In the genomic region with DNA sequence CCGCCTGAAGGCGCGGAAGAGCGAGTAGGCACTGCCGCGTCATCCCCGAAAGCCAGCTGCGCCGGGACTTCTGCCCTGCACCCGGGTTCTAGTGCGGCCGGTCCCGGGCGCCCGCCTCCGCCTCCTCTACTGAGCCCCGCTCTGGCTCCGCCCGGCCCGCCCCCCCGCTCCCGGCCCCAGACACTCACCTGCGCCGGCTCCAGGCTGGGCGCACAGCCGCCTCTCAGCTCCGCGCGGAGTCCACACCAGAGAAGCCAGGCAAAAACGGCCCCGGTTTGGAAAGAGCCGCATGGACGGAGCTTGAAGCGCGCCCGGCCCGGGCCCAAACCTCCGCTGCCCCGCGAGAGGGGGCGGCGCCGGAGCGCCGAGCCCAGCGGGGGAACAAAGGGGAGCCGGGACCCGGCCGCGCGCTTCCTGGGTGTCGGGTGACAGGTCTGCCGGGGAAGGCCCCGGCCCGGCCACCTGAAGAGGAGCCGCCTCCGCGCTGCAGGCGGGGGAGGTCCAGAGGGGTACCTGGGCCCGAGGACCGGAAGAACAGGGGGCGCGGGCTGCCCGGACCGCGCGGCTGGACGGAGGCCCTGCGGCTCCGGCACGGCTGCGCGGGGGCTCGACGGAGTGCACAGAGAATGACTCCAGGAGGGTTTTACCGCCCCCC, we compare ENCODE assay signal across 1 cellular context.
TF ChIP-seq lines count a peak whose summit lies in the region.

No MANE protein-coding gene starts in this region.

TF ChIP-seq in K562, 482 proteins besides CTCF, POLR2A, EP300 and RAD21 (continued from another document and continues in another):
- TF ChIP-seq, protein P1, sequence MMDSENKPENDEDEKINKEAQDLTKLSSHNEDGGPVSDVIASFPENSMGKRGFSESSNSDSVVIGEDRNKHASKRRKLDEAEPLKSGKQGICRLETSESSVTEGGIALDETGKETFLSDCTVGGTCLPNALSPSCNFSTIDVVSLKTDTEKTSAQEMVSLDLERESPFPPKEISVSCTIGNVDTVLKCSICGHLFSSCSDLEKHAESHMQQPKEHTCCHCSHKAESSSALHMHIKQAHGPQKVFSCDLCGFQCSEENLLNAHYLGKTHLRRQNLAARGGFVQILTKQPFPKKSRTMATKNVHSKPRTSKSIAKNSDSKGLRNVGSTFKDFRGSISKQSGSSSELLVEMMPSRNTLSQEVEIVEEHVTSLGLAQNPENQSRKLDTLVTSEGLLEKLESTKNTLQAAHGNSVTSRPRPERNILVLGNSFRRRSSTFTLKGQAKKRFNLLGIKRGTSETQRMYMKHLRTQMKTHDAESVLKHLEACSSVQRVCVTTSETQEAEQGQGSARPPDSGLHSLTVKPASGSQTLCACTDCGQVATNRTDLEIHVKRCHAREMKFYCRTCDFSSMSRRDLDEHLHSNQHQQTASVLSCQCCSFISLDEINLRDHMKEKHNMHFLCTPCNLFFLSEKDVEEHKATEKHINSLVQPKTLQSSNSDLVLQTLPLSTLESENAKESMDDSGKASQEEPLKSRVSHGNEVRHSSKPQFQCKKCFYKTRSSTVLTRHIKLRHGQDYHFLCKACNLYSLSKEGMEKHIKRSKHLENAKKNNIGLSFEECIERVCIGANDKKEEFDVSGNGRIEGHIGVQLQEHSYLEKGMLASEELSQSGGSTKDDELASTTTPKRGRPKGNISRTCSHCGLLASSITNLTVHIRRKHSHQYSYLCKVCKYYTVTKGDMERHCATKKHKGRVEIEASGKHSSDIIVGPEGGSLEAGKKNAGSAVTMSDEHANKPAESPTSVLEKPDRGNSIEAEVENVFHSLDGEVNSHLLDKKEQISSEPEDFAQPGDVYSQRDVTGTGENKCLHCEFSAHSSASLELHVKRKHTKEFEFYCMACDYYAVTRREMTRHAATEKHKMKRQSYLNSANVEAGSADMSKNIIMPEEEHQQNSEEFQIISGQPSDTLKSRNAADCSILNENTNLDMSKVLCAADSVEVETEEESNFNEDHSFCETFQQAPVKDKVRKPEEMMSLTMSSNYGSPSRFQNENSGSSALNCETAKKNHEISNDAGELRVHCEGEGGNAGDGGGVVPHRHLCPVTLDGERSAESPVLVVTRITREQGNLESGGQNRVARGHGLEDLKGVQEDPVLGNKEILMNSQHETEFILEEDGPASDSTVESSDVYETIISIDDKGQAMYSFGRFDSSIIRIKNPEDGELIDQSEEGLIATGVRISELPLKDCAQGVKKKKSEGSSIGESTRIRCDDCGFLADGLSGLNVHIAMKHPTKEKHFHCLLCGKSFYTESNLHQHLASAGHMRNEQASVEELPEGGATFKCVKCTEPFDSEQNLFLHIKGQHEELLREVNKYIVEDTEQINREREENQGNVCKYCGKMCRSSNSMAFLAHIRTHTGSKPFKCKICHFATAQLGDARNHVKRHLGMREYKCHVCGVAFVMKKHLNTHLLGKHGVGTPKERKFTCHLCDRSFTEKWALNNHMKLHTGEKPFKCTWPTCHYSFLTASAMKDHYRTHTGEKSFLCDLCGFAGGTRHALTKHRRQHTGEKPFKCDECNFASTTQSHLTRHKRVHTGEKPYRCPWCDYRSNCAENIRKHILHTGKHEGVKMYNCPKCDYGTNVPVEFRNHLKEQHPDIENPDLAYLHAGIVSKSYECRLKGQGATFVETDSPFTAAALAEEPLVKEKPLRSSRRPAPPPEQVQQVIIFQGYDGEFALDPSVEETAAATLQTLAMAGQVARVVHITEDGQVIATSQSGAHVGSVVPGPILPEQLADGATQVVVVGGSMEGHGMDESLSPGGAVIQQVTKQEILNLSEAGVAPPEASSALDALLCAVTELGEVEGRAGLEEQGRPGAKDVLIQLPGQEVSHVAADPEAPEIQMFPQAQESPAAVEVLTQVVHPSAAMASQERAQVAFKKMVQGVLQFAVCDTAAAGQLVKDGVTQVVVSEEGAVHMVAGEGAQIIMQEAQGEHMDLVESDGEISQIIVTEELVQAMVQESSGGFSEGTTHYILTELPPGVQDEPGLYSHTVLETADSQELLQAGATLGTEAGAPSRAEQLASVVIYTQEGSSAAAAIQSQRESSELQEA (IDR thresholded peaks at IDR 0.05; ENCODE audit: low read depth) = 0 out of 2 replicates have a peak, but pooled peaks have one; percentile 40
- peak; percentile 76 for TF ChIP-seq GABPB1 (CRISPR knock-in tag; IDR thresholded peaks at IDR 0.05)
- TF ChIP-seq ZBTB7A (IDR thresholded peaks at IDR 0.05; ENCODE audit: borderline replicate concordance, control insufficient read depth, low read depth, low read length) = peak; percentile 95
- peak; percentile 69 for TF ChIP-seq SAP30 (IDR thresholded peaks at IDR 0.05; ENCODE audit: borderline replicate concordance, insufficient read depth, low read depth, low read length, poor library complexity, severe bottlenecking)
- TF ChIP-seq SOX6 (IDR thresholded peaks at IDR 0.05) = peak; percentile 37; the same call in 1 of the 2 replicates
- no peak for TF ChIP-seq RUNX1 (IDR thresholded peaks at IDR 0.05; ENCODE audit: low read depth)
- peak in 1 of 2 experiments; percentile 4; a peak in 1 of 4 replicates for TF ChIP-seq TEAD1 (CRISPR knock-in tag; IDR thresholded peaks at IDR 0.05)
- TF ChIP-seq, protein P2, sequence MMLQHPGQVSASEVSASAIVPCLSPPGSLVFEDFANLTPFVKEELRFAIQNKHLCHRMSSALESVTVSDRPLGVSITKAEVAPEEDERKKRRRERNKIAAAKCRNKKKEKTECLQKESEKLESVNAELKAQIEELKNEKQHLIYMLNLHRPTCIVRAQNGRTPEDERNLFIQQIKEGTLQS (IDR thresholded peaks at IDR 0.05) = no peak
- TF ChIP-seq, protein P2 (CRISPR knock-in tag; conservative IDR thresholded peaks at IDR 0.05) = peak; percentile 58; the same call in 1 of the 2 replicates
- TF ChIP-seq, protein P3, sequence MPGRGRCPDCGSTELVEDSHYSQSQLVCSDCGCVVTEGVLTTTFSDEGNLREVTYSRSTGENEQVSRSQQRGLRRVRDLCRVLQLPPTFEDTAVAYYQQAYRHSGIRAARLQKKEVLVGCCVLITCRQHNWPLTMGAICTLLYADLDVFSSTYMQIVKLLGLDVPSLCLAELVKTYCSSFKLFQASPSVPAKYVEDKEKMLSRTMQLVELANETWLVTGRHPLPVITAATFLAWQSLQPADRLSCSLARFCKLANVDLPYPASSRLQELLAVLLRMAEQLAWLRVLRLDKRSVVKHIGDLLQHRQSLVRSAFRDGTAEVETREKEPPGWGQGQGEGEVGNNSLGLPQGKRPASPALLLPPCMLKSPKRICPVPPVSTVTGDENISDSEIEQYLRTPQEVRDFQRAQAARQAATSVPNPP (IDR thresholded peaks at IDR 0.05; ENCODE audit: borderline replicate concordance, insufficient read depth, insufficient read length) = no peak
- TF ChIP-seq ZC3H4 (CRISPR knock-in tag; IDR thresholded peaks at IDR 0.05; ENCODE audit: borderline replicate concordance) = 0 out of 2 replicates have a peak, but pooled peaks have one; percentile 44
- 0 out of 2 replicates have a peak, but pooled peaks have one; percentile 29 for TF ChIP-seq SRSF3 (IDR thresholded peaks at IDR 0.05; ENCODE audit: insufficient read depth, low read length)
- peak; percentile 25 for TF ChIP-seq MXI1 (IDR thresholded peaks at IDR 0.05; ENCODE audit: low read depth, low read length)
- TF ChIP-seq ZNF830 (CRISPR knock-in tag; IDR thresholded peaks at IDR 0.05) = no peak
- TF ChIP-seq, protein P4, sequence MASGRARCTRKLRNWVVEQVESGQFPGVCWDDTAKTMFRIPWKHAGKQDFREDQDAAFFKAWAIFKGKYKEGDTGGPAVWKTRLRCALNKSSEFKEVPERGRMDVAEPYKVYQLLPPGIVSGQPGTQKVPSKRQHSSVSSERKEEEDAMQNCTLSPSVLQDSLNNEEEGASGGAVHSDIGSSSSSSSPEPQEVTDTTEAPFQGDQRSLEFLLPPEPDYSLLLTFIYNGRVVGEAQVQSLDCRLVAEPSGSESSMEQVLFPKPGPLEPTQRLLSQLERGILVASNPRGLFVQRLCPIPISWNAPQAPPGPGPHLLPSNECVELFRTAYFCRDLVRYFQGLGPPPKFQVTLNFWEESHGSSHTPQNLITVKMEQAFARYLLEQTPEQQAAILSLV (tag; IDR thresholded peaks at IDR 0.05) = no peak
- TF ChIP-seq ETV1 (tag; conservative IDR thresholded peaks at IDR 0.05; ENCODE audit: low read depth) = peak; percentile 31; the same call in 1 of the 2 replicates
- no peak for TF ChIP-seq SPI1 (IDR thresholded peaks at IDR 0.05; ENCODE audit: borderline replicate concordance, low read depth, low read length)
- 0 out of 2 replicates have a peak, but pooled peaks have one; percentile 35 for TF ChIP-seq TARDBP (IDR thresholded peaks at IDR 0.05)
- TF ChIP-seq HDAC1 (IDR thresholded peaks at IDR 0.05) = peak in 1 of 2 experiments; percentile 44; a peak in 1 of 4 replicates
- no peak for TF ChIP-seq FOXM1 (IDR thresholded peaks at IDR 0.05; ENCODE audit: low read depth)
- 0 out of 2 replicates have a peak, but pooled peaks have one; percentile 17 for TF ChIP-seq FOXM1 (CRISPR knock-in tag; IDR thresholded peaks at IDR 0.05; ENCODE audit: low read depth)
- no peak for TF ChIP-seq NCOR1 (IDR thresholded peaks at IDR 0.05)
- TF ChIP-seq ELF1 (tag; IDR thresholded peaks at IDR 0.05) = peak; percentile 39; the same call in 1 of the 2 replicates
- peak; percentile 41 for TF ChIP-seq LCOR (CRISPR knock-in tag; IDR thresholded peaks at IDR 0.05)
- peak; percentile 92 for TF ChIP-seq ZFX (CRISPR knock-in tag; IDR thresholded peaks at IDR 0.05)
- TF ChIP-seq, protein P5, sequence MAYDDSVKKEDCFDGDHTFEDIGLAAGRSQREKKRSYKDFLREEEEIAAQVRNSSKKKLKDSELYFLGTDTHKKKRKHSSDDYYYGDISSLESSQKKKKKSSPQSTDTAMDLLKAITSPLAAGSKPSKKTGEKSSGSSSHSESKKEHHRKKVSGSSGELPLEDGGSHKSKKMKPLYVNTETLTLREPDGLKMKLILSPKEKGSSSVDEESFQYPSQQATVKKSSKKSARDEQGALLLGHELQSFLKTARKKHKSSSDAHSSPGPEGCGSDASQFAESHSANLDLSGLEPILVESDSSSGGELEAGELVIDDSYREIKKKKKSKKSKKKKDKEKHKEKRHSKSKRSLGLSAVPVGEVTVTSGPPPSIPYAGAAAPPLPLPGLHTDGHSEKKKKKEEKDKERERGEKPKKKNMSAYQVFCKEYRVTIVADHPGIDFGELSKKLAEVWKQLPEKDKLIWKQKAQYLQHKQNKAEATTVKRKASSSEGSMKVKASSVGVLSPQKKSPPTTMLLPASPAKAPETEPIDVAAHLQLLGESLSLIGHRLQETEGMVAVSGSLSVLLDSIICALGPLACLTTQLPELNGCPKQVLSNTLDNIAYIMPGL (CRISPR knock-in tag; IDR thresholded peaks at IDR 0.05) = no peak
- peak; percentile 71 for TF ChIP-seq SUPT5H (IDR thresholded peaks at IDR 0.05)
- no peak for TF ChIP-seq ZNF124 (CRISPR knock-in tag; IDR thresholded peaks at IDR 0.05)
- TF ChIP-seq PTRF (tag; IDR thresholded peaks at IDR 0.05) = no peak
- TF ChIP-seq CCNT2 (IDR thresholded peaks at IDR 0.05; ENCODE audit: borderline replicate concordance, extremely low read depth, insufficient read length, low read depth, low read length) = peak; percentile 63
- TF ChIP-seq EGR1 (conservative IDR thresholded peaks at IDR 0.05) = peak; percentile 84
- TF ChIP-seq ZNF184 (CRISPR knock-in tag; IDR thresholded peaks at IDR 0.05) = no peak
- TF ChIP-seq, protein P6, sequence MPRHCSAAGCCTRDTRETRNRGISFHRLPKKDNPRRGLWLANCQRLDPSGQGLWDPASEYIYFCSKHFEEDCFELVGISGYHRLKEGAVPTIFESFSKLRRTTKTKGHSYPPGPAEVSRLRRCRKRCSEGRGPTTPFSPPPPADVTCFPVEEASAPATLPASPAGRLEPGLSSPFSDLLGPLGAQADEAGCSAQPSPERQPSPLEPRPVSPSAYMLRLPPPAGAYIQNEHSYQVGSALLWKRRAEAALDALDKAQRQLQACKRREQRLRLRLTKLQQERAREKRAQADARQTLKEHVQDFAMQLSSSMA (CRISPR knock-in tag; IDR thresholded peaks at IDR 0.05) = no peak
- peak; percentile 41 for TF ChIP-seq CREM (IDR thresholded peaks at IDR 0.05; ENCODE audit: low read depth)
- no peak for TF ChIP-seq HLTF (IDR thresholded peaks at IDR 0.05)
- TF ChIP-seq COPS2 (conservative IDR thresholded peaks at IDR 0.05) = no peak
- no peak for TF ChIP-seq MCM7 (IDR thresholded peaks at IDR 0.05)
- TF ChIP-seq, protein P7, sequence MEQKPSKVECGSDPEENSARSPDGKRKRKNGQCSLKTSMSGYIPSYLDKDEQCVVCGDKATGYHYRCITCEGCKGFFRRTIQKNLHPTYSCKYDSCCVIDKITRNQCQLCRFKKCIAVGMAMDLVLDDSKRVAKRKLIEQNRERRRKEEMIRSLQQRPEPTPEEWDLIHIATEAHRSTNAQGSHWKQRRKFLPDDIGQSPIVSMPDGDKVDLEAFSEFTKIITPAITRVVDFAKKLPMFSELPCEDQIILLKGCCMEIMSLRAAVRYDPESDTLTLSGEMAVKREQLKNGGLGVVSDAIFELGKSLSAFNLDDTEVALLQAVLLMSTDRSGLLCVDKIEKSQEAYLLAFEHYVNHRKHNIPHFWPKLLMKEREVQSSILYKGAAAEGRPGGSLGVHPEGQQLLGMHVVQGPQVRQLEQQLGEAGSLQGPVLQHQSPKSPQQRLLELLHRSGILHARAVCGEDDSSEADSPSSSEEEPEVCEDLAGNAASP (IDR thresholded peaks at IDR 0.05) = no peak
- TF ChIP-seq, protein P8, sequence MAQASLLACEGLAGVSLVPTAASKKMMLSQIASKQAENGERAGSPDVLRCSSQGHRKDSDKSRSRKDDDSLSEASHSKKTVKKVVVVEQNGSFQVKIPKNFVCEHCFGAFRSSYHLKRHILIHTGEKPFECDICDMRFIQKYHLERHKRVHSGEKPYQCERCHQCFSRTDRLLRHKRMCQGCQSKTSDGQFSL (CRISPR knock-in tag; IDR thresholded peaks at IDR 0.05) = no peak
- TF ChIP-seq, protein P8 (tag; IDR thresholded peaks at IDR 0.05) = 0 out of 4 replicates have a peak, but pooled peaks of 1 of the 2 experiments have one; percentile 9
- no peak for TF ChIP-seq ZNF408 (CRISPR knock-in tag; IDR thresholded peaks at IDR 0.05; ENCODE audit: low read depth)
- TF ChIP-seq, protein P9, sequence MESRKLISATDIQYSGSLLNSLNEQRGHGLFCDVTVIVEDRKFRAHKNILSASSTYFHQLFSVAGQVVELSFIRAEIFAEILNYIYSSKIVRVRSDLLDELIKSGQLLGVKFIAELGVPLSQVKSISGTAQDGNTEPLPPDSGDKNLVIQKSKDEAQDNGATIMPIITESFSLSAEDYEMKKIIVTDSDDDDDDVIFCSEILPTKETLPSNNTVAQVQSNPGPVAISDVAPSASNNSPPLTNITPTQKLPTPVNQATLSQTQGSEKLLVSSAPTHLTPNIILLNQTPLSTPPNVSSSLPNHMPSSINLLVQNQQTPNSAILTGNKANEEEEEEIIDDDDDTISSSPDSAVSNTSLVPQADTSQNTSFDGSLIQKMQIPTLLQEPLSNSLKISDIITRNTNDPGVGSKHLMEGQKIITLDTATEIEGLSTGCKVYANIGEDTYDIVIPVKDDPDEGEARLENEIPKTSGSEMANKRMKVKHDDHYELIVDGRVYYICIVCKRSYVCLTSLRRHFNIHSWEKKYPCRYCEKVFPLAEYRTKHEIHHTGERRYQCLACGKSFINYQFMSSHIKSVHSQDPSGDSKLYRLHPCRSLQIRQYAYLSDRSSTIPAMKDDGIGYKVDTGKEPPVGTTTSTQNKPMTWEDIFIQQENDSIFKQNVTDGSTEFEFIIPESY (CRISPR knock-in tag; IDR thresholded peaks at IDR 0.05) = peak; percentile 15; the same call in 1 of the 2 replicates
- TF ChIP-seq THRAP3 (IDR thresholded peaks at IDR 0.05; ENCODE audit: borderline replicate concordance) = no peak
- TF ChIP-seq CREBBP (IDR thresholded peaks at IDR 0.05; ENCODE audit: low read depth, low read length) = no peak
